8 cellular contexts compared by ENCODE assay signal in the genomic region with DNA sequence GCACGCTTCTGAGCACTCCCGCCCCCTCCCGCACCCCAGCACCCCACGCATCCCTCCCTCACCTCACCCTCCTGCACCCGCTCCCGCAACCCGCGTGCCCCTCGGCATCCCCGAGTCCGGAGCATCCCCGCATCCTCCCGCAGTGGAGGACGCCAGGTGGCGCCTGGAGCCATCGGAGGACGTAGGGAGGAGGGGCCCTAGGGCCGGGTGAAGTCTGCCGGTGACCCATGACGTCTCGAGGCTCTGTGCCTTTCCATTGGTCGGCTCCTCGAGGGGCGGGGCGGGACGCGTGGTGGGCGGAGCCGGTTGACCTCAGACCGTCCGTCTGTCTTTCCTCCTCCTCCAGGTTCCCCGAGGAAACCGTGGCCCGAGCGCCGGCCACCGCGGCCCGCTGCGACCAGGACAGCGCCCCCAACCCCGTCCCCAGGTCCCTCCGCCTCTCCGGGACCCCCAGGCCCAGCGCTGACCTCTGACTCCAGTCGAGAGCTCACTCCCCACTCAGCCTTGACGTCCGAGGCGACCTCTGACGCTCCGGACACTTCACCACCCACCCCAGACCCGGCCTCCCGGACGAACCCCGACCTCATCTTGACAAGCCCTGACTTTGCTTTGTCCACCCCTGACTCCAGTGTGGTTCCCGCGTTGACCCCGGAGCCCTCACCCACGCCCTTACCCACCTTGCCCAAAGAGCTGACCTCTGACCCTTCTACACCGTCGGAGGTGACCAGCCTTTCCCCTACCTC. TPM values are rescaled to one million over a fixed set of nuclear protein-coding genes. Genes with fewer than 3 reads are reported as not detected.
A peak's percentile ranks its signal among the peaks of the same experiment; 100 is the strongest.
DNase-seq lines count a peak whose midpoint lies in the region; ATAC-seq, FAIRE-seq and TF ChIP-seq lines count a peak whose summit lies in the region.

No MANE protein-coding gene starts in this region.

- H3K9me3 ChIP-seq in BE2C: no peaks in the 10 kb centered on the region

- peaks cover 5% of the 10 kb centered on the region for H3K4me1 ChIP-seq in BE2C

- POLR2A ChIA-PET in activated CD4-positive, alpha-beta T cell treated with anti-CD3 and anti-CD28 coated beads for 36 hours (lab: Charles Lee): no interaction called here

- peak overlapping the region; percentile 9 for H3K27ac Mint-ChIP-seq in activated CD4-positive, alpha-beta T cell treated with anti-CD3 and anti-CD28 coated beads for 36 hours

- H3K36me3 Mint-ChIP-seq in activated CD4-positive, alpha-beta T cell treated with anti-CD3 and anti-CD28 coated beads for 36 hours (ENCODE audit: low read depth): no peaks in the 10 kb centered on the region

- ATAC-seq in HG03442 (IDR thresholded peaks at IDR 0.05; ENCODE audit: unreplicated experiment) (peak; percentile 97), left colon (peak; percentile 100)
- ATAC-seq in activated CD4-positive, alpha-beta T cell treated with anti-CD3 and anti-CD28 coated beads for 36 hours: peak; percentile 100

- H3K9me3 Mint-ChIP-seq in activated CD4-positive, alpha-beta T cell treated with anti-CD3 and anti-CD28 coated beads for 36 hours (ENCODE audit: low read depth): no peaks in the 10 kb centered on the region

- peak overlapping the region; percentile 48 for H3K4me3 ChIP-seq in BE2C (ENCODE audit: low read depth, low read length)

- intact Hi-C loops in activated CD4-positive, alpha-beta T cell treated with anti-CD3 and anti-CD28 coated beads for 36 hours (cut with DNase I, micrococcal nuclease): loop anchor here (1.0 to 2.0 kb wide), 10 partner anchors 41 to 292 kb away; partner anchors contain the start of genes EPN1 (in 1 of the 2), FIZ1 (in 1 of the 2), ZNF579 (in 1 of the 2) and ZNF628 (in 1 of the 2)
- intact Hi-C loops in left colon (cut with DNase I, micrococcal nuclease): loop anchor here in 1 of 2 donors (10.0 kb wide), 2 partner anchors 88 to 118 kb away; partner anchors contain the start of genes ZNF524 and ZNF865

- peaks cover 4% of the 10 kb centered on the region; the same call in 1 of the 2 replicates for H3K27me3 ChIP-seq in BE2C

- H3K36me3 ChIP-seq in BE2C: no peaks in the 10 kb centered on the region

- FAIRE-seq in GM19239 (lab: Jason Lieb, UNC): peak; percentile 92

- peak; percentile 87 for TF ChIP-seq CTCF in BE2C (IDR thresholded peaks at IDR 0.05; ENCODE audit: low read depth, low read length)

- H3K27me3 Mint-ChIP-seq in activated CD4-positive, alpha-beta T cell treated with anti-CD3 and anti-CD28 coated beads for 36 hours: no peaks in the 10 kb centered on the region

- peaks cover 3% of the 10 kb centered on the region for H3K4me1 Mint-ChIP-seq in activated CD4-positive, alpha-beta T cell treated with anti-CD3 and anti-CD28 coated beads for 36 hours

- CTCF ChIA-PET in activated CD4-positive, alpha-beta T cell treated with anti-CD3 and anti-CD28 coated beads for 36 hours (lab: Charles Lee): interaction anchor here (0.6 to 1.9 kb wide), 5 partner anchors 89 to 122 kb away, joined by 3 to 18 read pairs (median 4); partner anchors contain the start of gene ZNF865

- H3K4me3 Mint-ChIP-seq in activated CD4-positive, alpha-beta T cell treated with anti-CD3 and anti-CD28 coated beads for 36 hours: peak overlapping the region; percentile 54

- peak overlapping the region; percentile 77 for H3K27ac ChIP-seq in cingulate gyrus (ENCODE audit: low read depth, low read length)

- peak; percentile 95 for DNase-seq in BE2C
- peak; percentile 99 for DNase-seq in GM19239 (ENCODE audit: insufficient read length, low spot score)
- peak; percentile 72 for DNase-seq in NCI-H510A treated with DMSO at 0.1 percent for 48 hours (lab: John Stamatoyannopoulos, UW)
- peak; percentile 96 for DNase-seq in activated CD4-positive, alpha-beta T cell treated with anti-CD3 and anti-CD28 coated beads for 36 hours
- DNase-seq in left colon: peak; percentile 93 to 95
- DNase-seq in stimulated activated CD4-positive, alpha-beta T cell treated with anti-CD3 and anti-CD28 coated beads, Interleukin-1b, Interleukin-23, amount 100 ng/mL, for 4 hours (ENCODE audit: low read depth in 2 of 2): peak; percentile 87 to 91

RNA-seq across cellular contexts. Expression of gene SBK2, which starts 19.9 kb away (rescaled TPM):
- not detected for polyA plus RNA-seq in BE2C (2012; ENCODE audit: insufficient read depth, insufficient read length, low read depth)
- not detected for total RNA-seq in activated CD4-positive, alpha-beta T cell treated with anti-CD3 and anti-CD28 coated beads for 36 hours
- total RNA-seq in left colon: not detected

RNA-seq across cellular contexts. Expression of gene SBK3, which starts 28.3 kb away (rescaled TPM):
- polyA plus RNA-seq in BE2C (2012; ENCODE audit: insufficient read depth, insufficient read length, low read depth): 0.46 TPM
- not detected for total RNA-seq in activated CD4-positive, alpha-beta T cell treated with anti-CD3 and anti-CD28 coated beads for 36 hours
- not detected for total RNA-seq in left colon

RNA-seq across cellular contexts. Expression of gene SSC5D, which starts 28.8 kb away (rescaled TPM):
- polyA plus RNA-seq in BE2C (2012; ENCODE audit: insufficient read depth, insufficient read length, low read depth): 0.37 TPM
- under 1 TPM; 0.32 to 0.34 TPM for total RNA-seq in activated CD4-positive, alpha-beta T cell treated with anti-CD3 and anti-CD28 coated beads for 36 hours
- total RNA-seq in left colon: 1 to 10 TPM; 2.6 to 5.8 TPM

RNA-seq across cellular contexts. Expression of gene NAT14, which starts 32.1 kb away (rescaled TPM):
- polyA plus RNA-seq in BE2C (2012; ENCODE audit: insufficient read depth, insufficient read length, low read depth): 169 TPM
- 10 to 100 TPM in 1 of 2 experiments, 1 to 10 TPM in 1; 8.2 to 14.8 TPM for total RNA-seq in activated CD4-positive, alpha-beta T cell treated with anti-CD3 and anti-CD28 coated beads for 36 hours
- total RNA-seq in left colon: 1 to 10 TPM; 4.0 to 4.8 TPM

RNA-seq across cellular contexts. Expression of gene ZNF628, which starts 40.6 kb away (rescaled TPM):
- 18.3 TPM for polyA plus RNA-seq in BE2C (2012; ENCODE audit: insufficient read depth, insufficient read length, low read depth)
- total RNA-seq in activated CD4-positive, alpha-beta T cell treated with anti-CD3 and anti-CD28 coated beads for 36 hours: 1 to 10 TPM; 5.6 to 6.8 TPM
- total RNA-seq in left colon: 10 to 100 TPM in 1 of 2 donors, 1 to 10 TPM in 1; 8.0 to 10.3 TPM

Comparison
In these comparisons a context has a peak if more than half of its experiments do, and no peak if none do; other contexts are left out.
1. Peak in every context shown above with its lines: DNase-seq, ATAC-seq, H3K4me3 ChIP-seq and H3K27ac ChIP-seq.